Comparison of ENCODE assay signal across 13 cellular contexts in genomic region chr2:234994340-234995321, GRCh38. TPM values are rescaled to one million over a fixed set of nuclear protein-coding genes. Genes with fewer than 3 reads are reported as not detected.
DNase-seq lines count a peak whose midpoint lies in the region; ATAC-seq, FAIRE-seq and TF ChIP-seq lines count a peak whose summit lies in the region.
"Had no signal": no experiment of that assay in that cellular context is flagged by ENCODE, and none has a peak within 500 bp of the region (broad histone marks: within the 10 kb centered on the region; RNA-seq: fewer than 3 reads in every experiment).

No MANE protein-coding gene starts in this region.

- DNase-seq in activated CD4-positive, alpha-beta T cell treated with anti-CD3 and anti-CD28 coated beads, Interleukin-2, amount 10 ng/mL, durations not matched to agents 7 days and 5 days = no peak
- DNase-seq in activated CD4-positive, alpha-beta T cell treated with anti-CD3 and anti-CD28 coated beads for 36 hours = no peak
- no peak for DNase-seq in astrocyte (ENCODE audit: low read depth)
- no peak for DNase-seq in mesenchymal stem cell
- no peak for DNase-seq in type B pancreatic cell (ENCODE audit: extremely low spot score, unreplicated experiment)
- DNase-seq in omental fat pad (ENCODE audit: low spot score) = no peak
- DNase-seq in Peyer's patch = no peak
- DNase-seq: 8988T; activated naive CD4-positive, alpha-beta T cell treated with anti-CD3 and anti-CD28 coated beads for 36 hours; DMS153; NCI-H226 had no signal

- peak overlapping the region; percentile 73 for H3K9ac ChIP-seq in astrocyte (ENCODE audit: low read length)
- no peak overlapping the region for H3K9ac ChIP-seq in mesenchymal stem cell (ENCODE audit: low read length)

- CTCF ChIA-PET in activated CD4-positive, alpha-beta T cell treated with anti-CD3 and anti-CD28 coated beads, Interleukin-2, amount 10 ng/mL, durations not matched to agents 7 days and 5 days (lab: Charles Lee) = no interaction called here
- CTCF ChIA-PET in activated CD4-positive, alpha-beta T cell treated with anti-CD3 and anti-CD28 coated beads for 36 hours (lab: Charles Lee) = interaction anchor here (0.5 kb wide), 1 partner anchor 129 kb away, joined by 3 read pairs; no protein-coding TSS in a partner anchor

- no peaks in the 10 kb centered on the region for H3K36me3 Mint-ChIP-seq in activated CD4-positive, alpha-beta T cell treated with anti-CD3 and anti-CD28 coated beads, Interleukin-2, amount 10 ng/mL, durations not matched to agents 7 days and 5 days (ENCODE audit: low read depth)
- H3K36me3 Mint-ChIP-seq in activated CD4-positive, alpha-beta T cell treated with anti-CD3 and anti-CD28 coated beads for 36 hours (ENCODE audit: low read depth) = no peaks in the 10 kb centered on the region
- peaks cover 47% of the 10 kb centered on the region for H3K36me3 Mint-ChIP-seq in astrocyte (ENCODE audit: low read depth, unreplicated experiment)
- peaks cover 30% of the 10 kb centered on the region for H3K36me3 Mint-ChIP-seq in type B pancreatic cell

- no peak overlapping the region for H3K4me3 Mint-ChIP-seq in activated CD4-positive, alpha-beta T cell treated with anti-CD3 and anti-CD28 coated beads, Interleukin-2, amount 10 ng/mL, durations not matched to agents 7 days and 5 days
- no peak overlapping the region for H3K4me3 Mint-ChIP-seq in activated CD4-positive, alpha-beta T cell treated with anti-CD3 and anti-CD28 coated beads for 36 hours
- H3K4me3 Mint-ChIP-seq in astrocyte (ENCODE audit: unreplicated experiment) = peak overlapping the region; percentile 50
- H3K4me3 Mint-ChIP-seq in type B pancreatic cell = peak overlapping the region; percentile 49
- H3K4me3 Mint-ChIP-seq: activated naive CD4-positive, alpha-beta T cell treated with anti-CD3 and anti-CD28 coated beads for 36 hours had no signal

- no peak overlapping the region for H3K4me3 ChIP-seq in astrocyte (ENCODE audit: insufficient read depth, low read depth, low read length)
- H3K4me3 ChIP-seq in mesenchymal stem cell (ENCODE audit: insufficient read depth in 1 of 2, low read depth in 1 of 2, low read length in 2 of 2) = no peak overlapping the region
- H3K4me3 ChIP-seq in Peyer's patch = no peak overlapping the region

- intact Hi-C loops in activated CD4-positive, alpha-beta T cell treated with anti-CD3 and anti-CD28 coated beads for 36 hours (cut with DNase I, micrococcal nuclease) = no loop called here

- ATAC-seq in activated CD4-positive, alpha-beta T cell treated with anti-CD3 and anti-CD28 coated beads for 36 hours = no peak
- ATAC-seq in HG02798 (IDR thresholded peaks at IDR 0.05; ENCODE audit: poor library complexity, unreplicated experiment) = no peak
- no peak for ATAC-seq in omental fat pad (ENCODE audit: low FRiP score)

- FAIRE-seq in astrocyte (lab: Jason Lieb, UNC) = no peak
- FAIRE-seq: TTC549 had no signal

- H3K23ac ChIP-seq in mesenchymal stem cell (ENCODE audit: low read length in 2 of 2) = peak overlapping the region in 1 of 2 experiments; percentile 46

- H3K4ac ChIP-seq in mesenchymal stem cell (ENCODE audit: low read depth in 1 of 2, low read length in 2 of 2) = peak overlapping the region; percentile 9 to 55

- 90% methylated on average over 29 of the region's 29 CpGs for WGBS in mesenchymal stem cell

- H3K27me3 Mint-ChIP-seq in activated CD4-positive, alpha-beta T cell treated with anti-CD3 and anti-CD28 coated beads, Interleukin-2, amount 10 ng/mL, durations not matched to agents 7 days and 5 days = peaks cover 14% of the 10 kb centered on the region
- peaks cover 8% of the 10 kb centered on the region for H3K27me3 Mint-ChIP-seq in activated CD4-positive, alpha-beta T cell treated with anti-CD3 and anti-CD28 coated beads for 36 hours
- no peaks in the 10 kb centered on the region for H3K27me3 Mint-ChIP-seq in astrocyte (ENCODE audit: low read depth, unreplicated experiment)
- no peaks in the 10 kb centered on the region for H3K27me3 Mint-ChIP-seq in type B pancreatic cell

- TF ChIP-seq CTCF in astrocyte (IDR thresholded peaks at IDR 0.05; ENCODE audit: insufficient read depth, low read depth, low read length) = no peak
- no peak for TF ChIP-seq CTCF in type B pancreatic cell (conservative IDR thresholded peaks at IDR 0.05)
- TF ChIP-seq CTCF in omental fat pad (IDR thresholded peaks at IDR 0.05) = no peak
- no peak for TF ChIP-seq CTCF in Peyer's patch (IDR thresholded peaks at IDR 0.05)

- H3K27ac Mint-ChIP-seq in activated CD4-positive, alpha-beta T cell treated with anti-CD3 and anti-CD28 coated beads, Interleukin-2, amount 10 ng/mL, durations not matched to agents 7 days and 5 days = peak overlapping the region; percentile 21
- H3K27ac Mint-ChIP-seq in activated CD4-positive, alpha-beta T cell treated with anti-CD3 and anti-CD28 coated beads for 36 hours = no peak overlapping the region
- H3K27ac Mint-ChIP-seq in astrocyte (ENCODE audit: unreplicated experiment) = peak overlapping the region; percentile 84
- H3K27ac Mint-ChIP-seq in type B pancreatic cell = peak overlapping the region; percentile 46
- H3K27ac Mint-ChIP-seq: activated naive CD4-positive, alpha-beta T cell treated with anti-CD3 and anti-CD28 coated beads for 36 hours had no signal

- peak overlapping the region; percentile 24 for H2BK120ac ChIP-seq in mesenchymal stem cell (ENCODE audit: low read depth, low read length)

- H3K9me3 Mint-ChIP-seq in activated CD4-positive, alpha-beta T cell treated with anti-CD3 and anti-CD28 coated beads, Interleukin-2, amount 10 ng/mL, durations not matched to agents 7 days and 5 days = no peaks in the 10 kb centered on the region
- no peaks in the 10 kb centered on the region for H3K9me3 Mint-ChIP-seq in activated CD4-positive, alpha-beta T cell treated with anti-CD3 and anti-CD28 coated beads for 36 hours (ENCODE audit: low read depth)
- H3K9me3 Mint-ChIP-seq in astrocyte (ENCODE audit: unreplicated experiment) = no peaks in the 10 kb centered on the region
- no peaks in the 10 kb centered on the region for H3K9me3 Mint-ChIP-seq in type B pancreatic cell
- H3K9me3 Mint-ChIP-seq: activated naive CD4-positive, alpha-beta T cell treated with anti-CD3 and anti-CD28 coated beads for 36 hours had no signal

- H3K4me2 ChIP-seq in astrocyte (ENCODE audit: low read length) (peak overlapping the region; percentile 73), mesenchymal stem cell (ENCODE audit: low read length, poor library complexity, severe bottlenecking) (no peak overlapping the region)

- H3K36me3 ChIP-seq in astrocyte (ENCODE audit: insufficient read depth, low read length) (peaks cover 16% of the 10 kb centered on the region), mesenchymal stem cell (ENCODE audit: control insufficient read depth in 1 of 2, insufficient read depth in 2 of 2, low read depth in 1 of 2, low read length in 2 of 2) (peaks cover 39 to 63% of the 10 kb centered on the region in 2 experiments), Peyer's patch (peaks cover 0 to 6% (median 0%) of the 10 kb centered on the region in 3 donors)

- H3K18ac ChIP-seq in mesenchymal stem cell (ENCODE audit: low read depth in 1 of 2, low read length in 2 of 2) = peak overlapping the region; percentile 40 to 87

- peak overlapping the region; percentile 55 for H4K8ac ChIP-seq in mesenchymal stem cell (ENCODE audit: low read length)

- H3K9me3 ChIP-seq in astrocyte (ENCODE audit: insufficient read depth, low read depth, low read length) (no peaks in the 10 kb centered on the region), mesenchymal stem cell (ENCODE audit: control insufficient read depth, low read length) (no peaks in the 10 kb centered on the region), Peyer's patch (no peaks in the 10 kb centered on the region)

- H3K79me1 ChIP-seq in mesenchymal stem cell (replicated peaks; ENCODE audit: low read length, poor library complexity, severe bottlenecking) = no peaks in the 10 kb centered on the region

- H3K27me3 ChIP-seq in astrocyte (ENCODE audit: insufficient read depth, low read length) (no peaks in the 10 kb centered on the region), mesenchymal stem cell (ENCODE audit: control insufficient read depth in 1 of 2, insufficient read depth in 1 of 2, low read length in 2 of 2) (no peaks in the 10 kb centered on the region), Peyer's patch (no peaks in the 10 kb centered on the region)

- no peak overlapping the region for H2BK5ac ChIP-seq in mesenchymal stem cell (ENCODE audit: low read depth, low read length, poor library complexity, severe bottlenecking)

- no peaks in the 10 kb centered on the region for H3K4me1 Mint-ChIP-seq in activated CD4-positive, alpha-beta T cell treated with anti-CD3 and anti-CD28 coated beads, Interleukin-2, amount 10 ng/mL, durations not matched to agents 7 days and 5 days
- H3K4me1 Mint-ChIP-seq in activated CD4-positive, alpha-beta T cell treated with anti-CD3 and anti-CD28 coated beads for 36 hours = no peaks in the 10 kb centered on the region
- H3K4me1 Mint-ChIP-seq in astrocyte (ENCODE audit: low read depth, unreplicated experiment) (peaks cover 76% of the 10 kb centered on the region), type B pancreatic cell (ENCODE audit: unreplicated experiment) (peaks cover 50% of the 10 kb centered on the region)

- POLR2A ChIA-PET in activated CD4-positive, alpha-beta T cell treated with anti-CD3 and anti-CD28 coated beads, Interleukin-2, amount 10 ng/mL, durations not matched to agents 7 days and 5 days (lab: Charles Lee) = no interaction called here
- POLR2A ChIA-PET in activated CD4-positive, alpha-beta T cell treated with anti-CD3 and anti-CD28 coated beads for 36 hours (lab: Charles Lee) = no interaction called here

- peak overlapping the region; percentile 58 for H2BK15ac ChIP-seq in mesenchymal stem cell (ENCODE audit: low read depth, poor library complexity, severe bottlenecking)

- H3K79me2 ChIP-seq in astrocyte (ENCODE audit: insufficient read depth, low read length) = peaks cover 97% of the 10 kb centered on the region

- no peak for TF ChIP-seq POLR2A in Peyer's patch (IDR thresholded peaks at IDR 0.05)

- H2AK5ac ChIP-seq in mesenchymal stem cell (ENCODE audit: low read length, severe bottlenecking) = peak overlapping the region; percentile 86

- H3K4me1 ChIP-seq in astrocyte (ENCODE audit: insufficient read depth, low read length) = peaks cover 47% of the 10 kb centered on the region
- peaks cover 57% of the 10 kb centered on the region for H3K4me1 ChIP-seq in mesenchymal stem cell (ENCODE audit: control insufficient read depth, insufficient read depth, low read depth, low read length)
- H3K4me1 ChIP-seq in Peyer's patch = peaks cover 0 to 44% (median 0%) of the 10 kb centered on the region in 4 donors

- peak overlapping the region; percentile 74 for H3K27ac ChIP-seq in astrocyte (ENCODE audit: low read depth, low read length)
- H3K27ac ChIP-seq in mesenchymal stem cell (ENCODE audit: low read length, poor library complexity, severe bottlenecking) = peak overlapping the region; percentile 91
- H3K27ac ChIP-seq in Peyer's patch = no peak overlapping the region

- peaks cover 84% of the 10 kb centered on the region for H4K20me1 ChIP-seq in astrocyte (ENCODE audit: insufficient read depth, low read length)

- peak overlapping the region in 1 of 2 experiments; percentile 50 for H3K14ac ChIP-seq in mesenchymal stem cell (ENCODE audit: low read length in 2 of 2)

- peak overlapping the region; percentile 43 for H4K91ac ChIP-seq in mesenchymal stem cell (ENCODE audit: low read length)

- peak overlapping the region; percentile 50 to 86 for H2BK12ac ChIP-seq in mesenchymal stem cell (ENCODE audit: low read length in 2 of 2)

- no peak overlapping the region for H2AFZ ChIP-seq in astrocyte (ENCODE audit: low read depth, low read length)
- no peak overlapping the region for H2AFZ ChIP-seq in mesenchymal stem cell (ENCODE audit: low read depth, low read length)

RNA-seq across cellular contexts. Expression of gene SH3BP4, which starts 42.8 kb away (rescaled TPM):
- not detected for total RNA-seq in activated CD4-positive, alpha-beta T cell treated with anti-CD3 and anti-CD28 coated beads, Interleukin-2, amount 10 ng/mL, durations not matched to agents 7 days and 5 days
- under 1 TPM; 0.21 to 0.32 TPM for total RNA-seq in activated CD4-positive, alpha-beta T cell treated with anti-CD3 and anti-CD28 coated beads for 36 hours
- 117 and 127 TPM in 2 replicates for total RNA-seq in astrocyte
- 48.8 TPM for polyA plus RNA-seq in mesenchymal stem cell (2013, experiment 1 of 2)
- 47.7 TPM for polyA plus RNA-seq in mesenchymal stem cell (2013, experiment 2 of 2)
- 42.6 and 49.5 TPM in 2 replicates for total RNA-seq in type B pancreatic cell (ENCODE audit: low replicate concordance)
- 10 to 100 TPM; 32.5 to 66.9 (median 44.2) TPM for total RNA-seq in omental fat pad
- 10 to 100 TPM; 16.5 to 32.8 (median 26.4) TPM for total RNA-seq in Peyer's patch

Comparison
In these comparisons a context has a peak if more than half of its experiments do, and no peak if none do; other contexts are left out.
1. H3K4me3 Mint-ChIP-seq: peak in astrocyte (single experiment) and type B pancreatic cell (single experiment); none in activated CD4-positive, alpha-beta T cell treated with anti-CD3 and anti-CD28 coated beads, Interleukin-2, amount 10 ng/mL, durations not matched to agents 7 days and 5 days (single experiment) and activated CD4-positive, alpha-beta T cell treated with anti-CD3 and anti-CD28 coated beads for 36 hours (single experiment).
2. H3K27ac ChIP-seq: peak in astrocyte (single experiment) and mesenchymal stem cell (single experiment); none in Peyer's patch (0 of 4).
3. RNA of gene SH3BP4, which starts 42.8 kb away (total RNA-seq): 117 to 127 TPM in astrocyte, 42.6 to 49.5 TPM in type B pancreatic cell, 32.5 to 66.9 TPM in omental fat pad and 16.5 to 32.8 TPM in Peyer's patch; 0.21 to 0.32 TPM in activated CD4-positive, alpha-beta T cell treated with anti-CD3 and anti-CD28 coated beads for 36 hours and not detected in activated CD4-positive, alpha-beta T cell treated with anti-CD3 and anti-CD28 coated beads, Interleukin-2, amount 10 ng/mL, durations not matched to agents 7 days and 5 days; every median in the first group is over 10 times any median in the second.